Comparison of ENCODE assay signal across 8 cellular contexts in genomic region chr15:57560976-57561711, GRCh38. TPM values are rescaled to one million over a fixed set of nuclear protein-coding genes. Genes with fewer than 3 reads are reported as not detected.
DNase-seq lines count a peak whose midpoint lies in the region; ATAC-seq and TF ChIP-seq lines count a peak whose summit lies in the region.

No MANE protein-coding gene starts in this region.

- no peak overlapping the region for H3K27ac ChIP-seq in 22Rv1
- H3K27ac ChIP-seq in spleen: peak overlapping the region in 7 of 8 donors; percentile 30 to 70 (median 61)

- DNase-seq in NCI-H1694 treated with DMSO at 0.1 percent for 48 hours (lab: John Stamatoyannopoulos, UW): peak; percentile 63
- DNase-seq in T1000 (lab: John Stamatoyannopoulos, UW): peak; percentile 54
- peak; percentile 57 for DNase-seq in astrocyte of the cerebellum (ENCODE audit: low read depth)
- DNase-seq in hippocampal formation (lab: John Stamatoyannopoulos, UW): peak; percentile 47 to 74
- DNase-seq in spleen: peak; percentile 84

- no peak for TF ChIP-seq POLR2A in spleen (IDR thresholded peaks at IDR 0.05)

- intact Hi-C loops in spleen (cut with DNase I; ENCODE audit: low total_unique reads): loop anchor here (5.0 kb wide), 1 partner anchor 146 kb away; the partner anchor contains the start of gene POLR2M

- 14 to 27% (median 20%) methylated on average over 9 of the region's 9 CpGs for WGBS in spleen, 5 donors

- peak; percentile 96 for TF ChIP-seq CTCF in 22Rv1 (IDR thresholded peaks at IDR 0.05)
- peak; percentile 91 for TF ChIP-seq CTCF in astrocyte of the cerebellum (IDR thresholded peaks at IDR 0.05; ENCODE audit: low read depth, low read length, missing control alignments)
- peak; percentile 70 to 90 (median 88) for TF ChIP-seq CTCF in spleen (IDR thresholded peaks at IDR 0.05 in 8 of 11, conservative IDR thresholded peaks at IDR 0.05 in 3 of 11)

- peaks cover 0 to 27% (median 17%) of the 10 kb centered on the region in 6 donors for H3K4me1 ChIP-seq in spleen

- H3K9me3 ChIP-seq in spleen: no peaks in the 10 kb centered on the region

- H3K36me3 ChIP-seq in spleen: no peaks in the 10 kb centered on the region

- peak; percentile 88 for ATAC-seq in GM18498 (IDR thresholded peaks at IDR 0.05; ENCODE audit: unreplicated experiment)
- ATAC-seq in HG02884 (IDR thresholded peaks at IDR 0.05; ENCODE audit: unreplicated experiment): peak; percentile 80

- in situ Hi-C loops in astrocyte of the cerebellum (cut with HindIII; ENCODE audit: low sequenced_read_pairs): no loop called here

- H3K4me3 ChIP-seq in astrocyte of the cerebellum (ENCODE audit: low read depth, low read length): no peak overlapping the region
- peak overlapping the region in 1 of 8 donors; percentile 28 for H3K4me3 ChIP-seq in spleen

- peaks cover 0 to 22% (median 0%) of the 10 kb centered on the region in 7 donors for H3K27me3 ChIP-seq in spleen (replicated peaks in 1 of 7)

RNA-seq across cellular contexts. Expression of gene MYZAP, which starts 30.6 kb away (rescaled TPM):
- 10 to 100 TPM in 6 of 7 donors, 1 to 10 TPM in 1; 9.1 to 26.2 (median 15.0) TPM for total RNA-seq in spleen
- 10 to 100 TPM in 1 of 3 donors, 1 to 10 TPM in 2; 4.1 to 15.9 (median 4.1) TPM for polyA plus RNA-seq in spleen
